1 cellular context compared by ENCODE assay signal in the genomic region with DNA sequence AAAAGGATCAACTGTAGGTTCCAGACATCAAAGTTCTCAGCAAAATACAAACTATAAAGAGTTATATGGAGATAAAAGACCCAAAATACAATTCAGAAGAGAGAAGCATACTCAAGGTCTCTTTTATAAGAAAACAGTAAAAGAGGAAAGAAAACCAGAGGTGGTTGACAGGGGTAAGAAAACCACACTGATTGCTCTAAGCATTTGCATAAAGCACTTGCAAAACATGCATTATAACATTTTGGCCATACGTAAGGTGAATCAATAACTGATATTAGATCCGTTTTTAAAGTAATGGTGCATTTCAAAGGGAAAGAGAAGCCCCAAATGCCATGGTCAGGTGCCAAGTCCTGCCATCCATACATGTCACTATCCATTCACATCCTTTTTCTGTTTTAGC.
TF ChIP-seq lines count a peak whose summit lies in the region.

No MANE protein-coding gene starts in this region.

TF ChIP-seq in GM12878, 131 proteins besides CTCF, POLR2A, EP300 and RAD21 (continued from another document):
- TF ChIP-seq, protein P1, sequence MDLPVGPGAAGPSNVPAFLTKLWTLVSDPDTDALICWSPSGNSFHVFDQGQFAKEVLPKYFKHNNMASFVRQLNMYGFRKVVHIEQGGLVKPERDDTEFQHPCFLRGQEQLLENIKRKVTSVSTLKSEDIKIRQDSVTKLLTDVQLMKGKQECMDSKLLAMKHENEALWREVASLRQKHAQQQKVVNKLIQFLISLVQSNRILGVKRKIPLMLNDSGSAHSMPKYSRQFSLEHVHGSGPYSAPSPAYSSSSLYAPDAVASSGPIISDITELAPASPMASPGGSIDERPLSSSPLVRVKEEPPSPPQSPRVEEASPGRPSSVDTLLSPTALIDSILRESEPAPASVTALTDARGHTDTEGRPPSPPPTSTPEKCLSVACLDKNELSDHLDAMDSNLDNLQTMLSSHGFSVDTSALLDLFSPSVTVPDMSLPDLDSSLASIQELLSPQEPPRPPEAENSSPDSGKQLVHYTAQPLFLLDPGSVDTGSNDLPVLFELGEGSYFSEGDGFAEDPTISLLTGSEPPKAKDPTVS (IDR thresholded peaks at IDR 0.05; ENCODE audit: low read depth, low read length), result no peak
- TF ChIP-seq, protein P2, sequence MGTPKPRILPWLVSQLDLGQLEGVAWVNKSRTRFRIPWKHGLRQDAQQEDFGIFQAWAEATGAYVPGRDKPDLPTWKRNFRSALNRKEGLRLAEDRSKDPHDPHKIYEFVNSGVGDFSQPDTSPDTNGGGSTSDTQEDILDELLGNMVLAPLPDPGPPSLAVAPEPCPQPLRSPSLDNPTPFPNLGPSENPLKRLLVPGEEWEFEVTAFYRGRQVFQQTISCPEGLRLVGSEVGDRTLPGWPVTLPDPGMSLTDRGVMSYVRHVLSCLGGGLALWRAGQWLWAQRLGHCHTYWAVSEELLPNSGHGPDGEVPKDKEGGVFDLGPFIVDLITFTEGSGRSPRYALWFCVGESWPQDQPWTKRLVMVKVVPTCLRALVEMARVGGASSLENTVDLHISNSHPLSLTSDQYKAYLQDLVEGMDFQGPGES (IDR thresholded peaks at IDR 0.05), result no peak
- TF ChIP-seq ATF7 (IDR thresholded peaks at IDR 0.05; ENCODE audit: low read depth), result no peak
- TF ChIP-seq, protein P3, sequence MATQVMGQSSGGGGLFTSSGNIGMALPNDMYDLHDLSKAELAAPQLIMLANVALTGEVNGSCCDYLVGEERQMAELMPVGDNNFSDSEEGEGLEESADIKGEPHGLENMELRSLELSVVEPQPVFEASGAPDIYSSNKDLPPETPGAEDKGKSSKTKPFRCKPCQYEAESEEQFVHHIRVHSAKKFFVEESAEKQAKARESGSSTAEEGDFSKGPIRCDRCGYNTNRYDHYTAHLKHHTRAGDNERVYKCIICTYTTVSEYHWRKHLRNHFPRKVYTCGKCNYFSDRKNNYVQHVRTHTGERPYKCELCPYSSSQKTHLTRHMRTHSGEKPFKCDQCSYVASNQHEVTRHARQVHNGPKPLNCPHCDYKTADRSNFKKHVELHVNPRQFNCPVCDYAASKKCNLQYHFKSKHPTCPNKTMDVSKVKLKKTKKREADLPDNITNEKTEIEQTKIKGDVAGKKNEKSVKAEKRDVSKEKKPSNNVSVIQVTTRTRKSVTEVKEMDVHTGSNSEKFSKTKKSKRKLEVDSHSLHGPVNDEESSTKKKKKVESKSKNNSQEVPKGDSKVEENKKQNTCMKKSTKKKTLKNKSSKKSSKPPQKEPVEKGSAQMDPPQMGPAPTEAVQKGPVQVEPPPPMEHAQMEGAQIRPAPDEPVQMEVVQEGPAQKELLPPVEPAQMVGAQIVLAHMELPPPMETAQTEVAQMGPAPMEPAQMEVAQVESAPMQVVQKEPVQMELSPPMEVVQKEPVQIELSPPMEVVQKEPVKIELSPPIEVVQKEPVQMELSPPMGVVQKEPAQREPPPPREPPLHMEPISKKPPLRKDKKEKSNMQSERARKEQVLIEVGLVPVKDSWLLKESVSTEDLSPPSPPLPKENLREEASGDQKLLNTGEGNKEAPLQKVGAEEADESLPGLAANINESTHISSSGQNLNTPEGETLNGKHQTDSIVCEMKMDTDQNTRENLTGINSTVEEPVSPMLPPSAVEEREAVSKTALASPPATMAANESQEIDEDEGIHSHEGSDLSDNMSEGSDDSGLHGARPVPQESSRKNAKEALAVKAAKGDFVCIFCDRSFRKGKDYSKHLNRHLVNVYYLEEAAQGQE (IDR thresholded peaks at IDR 0.05; ENCODE audit: low read depth, low read length), result no peak
- 0 out of 2 replicates have a peak, but pooled peaks have one; percentile 20 for TF ChIP-seq FOXM1 (IDR thresholded peaks at IDR 0.05; ENCODE audit: low read depth, low read length)
- no peak for TF ChIP-seq MTA3 (IDR thresholded peaks at IDR 0.05; ENCODE audit: borderline replicate concordance, low read length)
- no peak for TF ChIP-seq NFYA (IDR thresholded peaks at IDR 0.05; ENCODE audit: borderline replicate concordance, low read depth, low read length)
- TF ChIP-seq RFX5 (IDR thresholded peaks at IDR 0.05; ENCODE audit: low read depth, low read length), result no peak
- TF ChIP-seq NRF1 (conservative IDR thresholded peaks at IDR 0.05; ENCODE audit: low read depth, low read length), result no peak
- no peak for TF ChIP-seq STAT1 (conservative IDR thresholded peaks at IDR 0.05)
- TF ChIP-seq, protein P4, sequence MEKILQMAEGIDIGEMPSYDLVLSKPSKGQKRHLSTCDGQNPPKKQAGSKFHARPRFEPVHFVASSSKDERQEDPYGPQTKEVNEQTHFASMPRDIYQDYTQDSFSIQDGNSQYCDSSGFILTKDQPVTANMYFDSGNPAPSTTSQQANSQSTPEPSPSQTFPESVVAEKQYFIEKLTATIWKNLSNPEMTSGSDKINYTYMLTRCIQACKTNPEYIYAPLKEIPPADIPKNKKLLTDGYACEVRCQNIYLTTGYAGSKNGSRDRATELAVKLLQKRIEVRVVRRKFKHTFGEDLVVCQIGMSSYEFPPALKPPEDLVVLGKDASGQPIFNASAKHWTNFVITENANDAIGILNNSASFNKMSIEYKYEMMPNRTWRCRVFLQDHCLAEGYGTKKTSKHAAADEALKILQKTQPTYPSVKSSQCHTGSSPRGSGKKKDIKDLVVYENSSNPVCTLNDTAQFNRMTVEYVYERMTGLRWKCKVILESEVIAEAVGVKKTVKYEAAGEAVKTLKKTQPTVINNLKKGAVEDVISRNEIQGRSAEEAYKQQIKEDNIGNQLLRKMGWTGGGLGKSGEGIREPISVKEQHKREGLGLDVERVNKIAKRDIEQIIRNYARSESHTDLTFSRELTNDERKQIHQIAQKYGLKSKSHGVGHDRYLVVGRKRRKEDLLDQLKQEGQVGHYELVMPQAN (conservative IDR thresholded peaks at IDR 0.05), result no peak
- TF ChIP-seq SIX5 (IDR thresholded peaks at IDR 0.05; ENCODE audit: low read depth, low read length, severe bottlenecking), result no peak
- no peak for TF ChIP-seq YY1 (IDR thresholded peaks at IDR 0.05; ENCODE audit: low read depth, low read length)
